In the genomic region with DNA sequence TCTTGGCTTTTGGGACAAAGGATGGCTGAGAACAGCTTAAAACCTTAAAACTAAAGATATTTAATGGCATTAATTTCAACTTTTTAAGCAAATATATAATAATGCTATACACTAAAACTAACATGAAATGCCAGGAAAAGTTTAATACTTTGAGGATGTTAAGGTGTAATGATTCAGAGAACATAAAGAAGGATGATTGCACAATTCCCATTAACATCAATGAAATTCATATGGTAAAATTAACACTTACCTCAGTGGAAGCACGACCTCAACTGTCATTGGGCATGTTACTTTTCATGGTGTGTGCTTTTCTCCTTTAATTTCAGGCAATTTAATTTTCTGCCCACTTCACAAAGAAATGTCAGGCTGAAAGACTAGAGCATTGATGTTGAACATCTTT, we compare ENCODE assay signal across 30 cellular contexts.
"Had no signal": no experiment of that assay in that cellular context is flagged by ENCODE, and none has a peak within 500 bp of the region (broad histone marks: within the 10 kb centered on the region; RNA-seq: fewer than 3 reads in every experiment).

No MANE protein-coding gene starts in this region.

- H3K4me2 ChIP-seq: neural progenitor cell, smooth muscle cell had no signal

- H3K4me1 ChIP-seq: neural progenitor cell, parathyroid adenoma, psoas muscle, spleen, suprapubic skin, testis, tibial nerve, upper lobe of left lung, vagina had no signal

- DNase-seq: naive thymus-derived CD4-positive, alpha-beta T cell; natural killer cell; occipital lobe; ovary; posterior cingulate gyrus; psoas muscle; right cardiac atrium; spleen; stimulated activated CD4-positive, alpha-beta T cell treated with anti-CD3 and anti-CD28 coated beads, Interleukin-12 subunit alpha, Interleukin-12 subunit beta, amount 100 ng/mL, for 4 hours; stimulated activated CD4-positive, alpha-beta T cell treated with anti-CD3 and anti-CD28 coated beads, Interleukin-1b, Interleukin-23, amount 100 ng/mL, for 48 hours; stimulated activated CD4-positive, alpha-beta T cell treated with anti-CD3 and anti-CD28 coated beads, Interleukin-4, amount 100 ng/mL, for 1 hour; stimulated activated CD4-positive, alpha-beta T cell treated with anti-CD3 and anti-CD28 coated beads, Interleukin-4, amount 100 ng/mL, for 4 hours; stimulated activated CD8-positive, alpha-beta memory T cell treated with anti-CD3 and anti-CD28 coated beads, Interleukin-4, amount 100 ng/mL, for 48 hours; stimulated activated naive CD4-positive, alpha-beta T cell; stimulated activated naive CD8-positive, alpha-beta T cell treated with anti-CD3 and anti-CD28 coated beads, Interleukin-15, amount 100 ng/mL, for 72 hours; stimulated activated naive CD8-positive, alpha-beta T cell treated with anti-CD3 and anti-CD28 coated beads, Interleukin-15, Interleukin-2, amounts not matched to agents 100 U/mL and 50 U/mL, for 24 hours; substantia nigra; testis; trophoblast cell; upper lobe of left lung had no signal

- H3K4me3 ChIP-seq: neural progenitor cell, ovary, psoas muscle, skin epidermis, smooth muscle cell, spleen, suprapubic skin, testis, tibial nerve, upper lobe of left lung, vagina had no signal

- FAIRE-seq: urothelium cell line had no signal

- H3K9ac ChIP-seq: neural progenitor cell, parathyroid adenoma had no signal

- H3K36me3 ChIP-seq: neural progenitor cell, ovary, spleen, suprapubic skin, tibial nerve, upper lobe of left lung, vagina had no signal

- H3K27me3 ChIP-seq: neural progenitor cell, ovary, spleen, suprapubic skin, testis, tibial nerve, upper lobe of left lung, vagina had no signal

- H3K27ac ChIP-seq: neural progenitor cell, ovary, parathyroid adenoma, psoas muscle, skin epidermis, spleen, suprapubic skin, testis, tibial nerve, upper lobe of left lung, vagina had no signal

- ATAC-seq: naive thymus-derived CD4-positive, alpha-beta T cell; natural killer cell; psoas muscle; right cardiac atrium; sciatic nerve; stimulated activated memory B cell treated with anti-CD40 and anti-IgM and Interleukin-4, amounts not matched to agents 10 μg/mL and 1 μg/mL and 100 μg/mL, for 72 hours; stimulated activated naive CD8-positive, alpha-beta T cell treated with anti-CD3 and anti-CD28 coated beads, Interleukin-15, amount 100 ng/mL, for 72 hours; stimulated activated naive CD8-positive, alpha-beta T cell treated with anti-CD3 and anti-CD28 coated beads, Interleukin-15, Interleukin-2, amounts not matched to agents 100 U/mL and 50 U/mL, for 24 hours had no signal

- H3K79me2 ChIP-seq: parathyroid adenoma had no signal

- H3K9me3 ChIP-seq: ovary, psoas muscle, suprapubic skin, testis, tibial nerve, upper lobe of left lung, vagina had no signal

- H2AFZ ChIP-seq: neural progenitor cell, parathyroid adenoma had no signal
